1 cellular context compared by ENCODE assay signal in genomic region chr19:49340069-49340864, GRCh38.
TF ChIP-seq lines count a peak whose summit lies in the region.

No MANE protein-coding gene starts in this region.

TF ChIP-seq in HepG2, 621 proteins besides CTCF, POLR2A, EP300 and RAD21 (continued from another document and continues in another):
- no peak for TF ChIP-seq ATF3 (CRISPR knock-in tag; IDR thresholded peaks at IDR 0.05)
- TF ChIP-seq KDM5B (CRISPR knock-in tag; IDR thresholded peaks at IDR 0.05; ENCODE audit: borderline replicate concordance): no peak
- no peak for TF ChIP-seq ZNF703 (CRISPR knock-in tag; IDR thresholded peaks at IDR 0.05; ENCODE audit: borderline replicate concordance)
- TF ChIP-seq RFXAP (CRISPR knock-in tag; IDR thresholded peaks at IDR 0.05; ENCODE audit: borderline replicate concordance): no peak
- no peak for TF ChIP-seq ZNF510 (CRISPR knock-in tag; IDR thresholded peaks at IDR 0.05; ENCODE audit: low read depth)
- no peak for TF ChIP-seq RERE (CRISPR knock-in tag; IDR thresholded peaks at IDR 0.05; ENCODE audit: low read depth)
- TF ChIP-seq ZNF605 (CRISPR knock-in tag; IDR thresholded peaks at IDR 0.05): no peak
- TF ChIP-seq EHMT2 (IDR thresholded peaks at IDR 0.05; ENCODE audit: borderline replicate concordance, low read depth, low read length): no peak
- TF ChIP-seq ZBTB3 (CRISPR knock-in tag; IDR thresholded peaks at IDR 0.05; ENCODE audit: borderline replicate concordance, low read depth): no peak
- TF ChIP-seq ZNF577 (CRISPR knock-in tag; IDR thresholded peaks at IDR 0.05; ENCODE audit: borderline replicate concordance, low read depth): no peak
- no peak for TF ChIP-seq FOXM1 (CRISPR knock-in tag; IDR thresholded peaks at IDR 0.05)
- TF ChIP-seq HMGA1 (CRISPR knock-in tag; conservative IDR thresholded peaks at IDR 0.05): no peak
- TF ChIP-seq SP4 (CRISPR knock-in tag; IDR thresholded peaks at IDR 0.05): no peak
- no peak for TF ChIP-seq ZNF564 (CRISPR knock-in tag; IDR thresholded peaks at IDR 0.05)
- TF ChIP-seq ZNF746 (CRISPR knock-in tag; IDR thresholded peaks at IDR 0.05): no peak
- 0 out of 2 replicates have a peak, but pooled peaks have one; percentile 13 for TF ChIP-seq FOSL2 (CRISPR knock-in tag; IDR thresholded peaks at IDR 0.05)
- no peak for TF ChIP-seq ZNF710 (CRISPR knock-in tag; IDR thresholded peaks at IDR 0.05; ENCODE audit: borderline replicate concordance)
- no peak; the same call in 1 of the 2 replicates for TF ChIP-seq MXD3 (CRISPR knock-in tag; IDR thresholded peaks at IDR 0.05)
- no peak for TF ChIP-seq ATF6 (CRISPR knock-in tag; conservative IDR thresholded peaks at IDR 0.05)
- TF ChIP-seq NFKBIZ (CRISPR knock-in tag; IDR thresholded peaks at IDR 0.05): no peak
- no peak for TF ChIP-seq DNMT1 (CRISPR knock-in tag; IDR thresholded peaks at IDR 0.05)
- TF ChIP-seq CCAR2 (optimal IDR thresholded peaks at IDR 0.05; ENCODE audit: low read depth, low read length): no peak
- no peak for TF ChIP-seq ZNF768 (CRISPR knock-in tag; IDR thresholded peaks at IDR 0.05)
- TF ChIP-seq CBX2 (IDR thresholded peaks at IDR 0.05; ENCODE audit: low read depth, low read length): no peak
- TF ChIP-seq CBX2 (CRISPR knock-in tag; IDR thresholded peaks at IDR 0.05; ENCODE audit: low read depth): no peak
- no peak for TF ChIP-seq CREB3 (CRISPR knock-in tag; IDR thresholded peaks at IDR 0.05)
- TF ChIP-seq ZNF136 (CRISPR knock-in tag; IDR thresholded peaks at IDR 0.05; ENCODE audit: low read depth): no peak
- no peak for TF ChIP-seq ZEB1 (IDR thresholded peaks at IDR 0.05; ENCODE audit: insufficient replicate concordance, low read depth)
- TF ChIP-seq HDAC2 (CRISPR knock-in tag; IDR thresholded peaks at IDR 0.05): no peak
- no peak for TF ChIP-seq ZBTB10 (CRISPR knock-in tag; IDR thresholded peaks at IDR 0.05; ENCODE audit: borderline replicate concordance)
- TF ChIP-seq PCBP2 (optimal IDR thresholded peaks at IDR 0.05; ENCODE audit: low read depth, low read length, poor library complexity, severe bottlenecking): no peak
- TF ChIP-seq KAT7 (CRISPR knock-in tag; IDR thresholded peaks at IDR 0.05; ENCODE audit: borderline replicate concordance): no peak
- TF ChIP-seq ZNF333 (CRISPR knock-in tag; IDR thresholded peaks at IDR 0.05; ENCODE audit: borderline replicate concordance): no peak
- no peak for TF ChIP-seq ZNF205 (CRISPR knock-in tag; IDR thresholded peaks at IDR 0.05)
- TF ChIP-seq ZFP41 (CRISPR knock-in tag; IDR thresholded peaks at IDR 0.05; ENCODE audit: borderline replicate concordance): no peak
- no peak for TF ChIP-seq ZNF235 (CRISPR knock-in tag; IDR thresholded peaks at IDR 0.05; ENCODE audit: borderline replicate concordance)
- TF ChIP-seq NFE2 (CRISPR knock-in tag; IDR thresholded peaks at IDR 0.05): no peak
- no peak for TF ChIP-seq GPBP1L1 (CRISPR knock-in tag; IDR thresholded peaks at IDR 0.05)
- TF ChIP-seq KLF15 (CRISPR knock-in tag; IDR thresholded peaks at IDR 0.05; ENCODE audit: borderline replicate concordance): no peak
- TF ChIP-seq ZNF512B (CRISPR knock-in tag; IDR thresholded peaks at IDR 0.05; ENCODE audit: borderline replicate concordance): no peak
- TF ChIP-seq ZFX (CRISPR knock-in tag; IDR thresholded peaks at IDR 0.05; ENCODE audit: low read depth): peak; percentile 44; the same call in 1 of the 2 replicates
- no peak for TF ChIP-seq TCF7L2 (IDR thresholded peaks at IDR 0.05; ENCODE audit: low read depth, low read length)
- no peak for TF ChIP-seq ZNF446 (CRISPR knock-in tag; IDR thresholded peaks at IDR 0.05)
- peak; percentile 71; the same call in 1 of the 2 replicates for TF ChIP-seq PITX1 (CRISPR knock-in tag; IDR thresholded peaks at IDR 0.05)
- TF ChIP-seq KDM4B (CRISPR knock-in tag; IDR thresholded peaks at IDR 0.05): no peak
- no peak for TF ChIP-seq ATF2 (CRISPR knock-in tag; IDR thresholded peaks at IDR 0.05)
- TF ChIP-seq ZNF557 (CRISPR knock-in tag; IDR thresholded peaks at IDR 0.05): no peak
- no peak for TF ChIP-seq JUNB (CRISPR knock-in tag; IDR thresholded peaks at IDR 0.05; ENCODE audit: borderline replicate concordance)
